Comparison of ENCODE assay signal across 1 cellular context in genomic region chr20:50308513-50309279, GRCh38.
A peak's percentile ranks its signal among the peaks of the same experiment; 100 is the strongest.
TF ChIP-seq lines count a peak whose summit lies in the region.

No MANE protein-coding gene starts in this region.

TF ChIP-seq in HepG2, 621 proteins besides CTCF, POLR2A, EP300 and RAD21 (continued from another document and continues in another):
- 0 out of 2 replicates have a peak, but pooled peaks have one; percentile 51 for TF ChIP-seq ZNF576 (CRISPR knock-in tag; IDR thresholded peaks at IDR 0.05)
- no peak for TF ChIP-seq ZBTB14 (CRISPR knock-in tag; IDR thresholded peaks at IDR 0.05)
- TF ChIP-seq SRSF4 (IDR thresholded peaks at IDR 0.05; ENCODE audit: low read depth, low read length, poor library complexity, severe bottlenecking): no peak
- no peak for TF ChIP-seq ZNF24 (IDR thresholded peaks at IDR 0.05)
- TF ChIP-seq REPIN1 (CRISPR knock-in tag; IDR thresholded peaks at IDR 0.05; ENCODE audit: borderline replicate concordance, low read depth): peak; percentile 44
- TF ChIP-seq ZNF703 (CRISPR knock-in tag; IDR thresholded peaks at IDR 0.05; ENCODE audit: borderline replicate concordance): no peak
- TF ChIP-seq FIP1L1 (IDR thresholded peaks at IDR 0.05; ENCODE audit: borderline replicate concordance, insufficient read depth, low read depth, low read length): 0 out of 2 replicates have a peak, but pooled peaks have one; percentile 24
- TF ChIP-seq ZNF180 (CRISPR knock-in tag; IDR thresholded peaks at IDR 0.05; ENCODE audit: borderline replicate concordance, low read depth): 0 out of 2 replicates have a peak, but pooled peaks have one; percentile 26
- TF ChIP-seq PHF5A (CRISPR knock-in tag; IDR thresholded peaks at IDR 0.05; ENCODE audit: low read depth, unreplicated experiment): peak; percentile 74
- TF ChIP-seq ZNF878 (CRISPR knock-in tag; IDR thresholded peaks at IDR 0.05): no peak
- no peak for TF ChIP-seq ARNT (IDR thresholded peaks at IDR 0.05)
- no peak for TF ChIP-seq KAT2B (IDR thresholded peaks at IDR 0.05; ENCODE audit: borderline replicate concordance, low read depth, low read length)
- TF ChIP-seq CHCHD3 (CRISPR knock-in tag; IDR thresholded peaks at IDR 0.05): no peak
- TF ChIP-seq HDAC1 (CRISPR knock-in tag; IDR thresholded peaks at IDR 0.05): peak; percentile 65; the same call in 1 of the 2 replicates
- peak; percentile 76 for TF ChIP-seq TBX2 (CRISPR knock-in tag; IDR thresholded peaks at IDR 0.05; ENCODE audit: borderline replicate concordance)
- TF ChIP-seq PLSCR1 (CRISPR knock-in tag; IDR thresholded peaks at IDR 0.05; ENCODE audit: borderline replicate concordance): no peak
- peak; percentile 71 for TF ChIP-seq JUND (CRISPR knock-in tag; IDR thresholded peaks at IDR 0.05)
- TF ChIP-seq MAFK (conservative IDR thresholded peaks at IDR 0.05 in 1 of 2, IDR thresholded peaks at IDR 0.05 in 1 of 2; ENCODE audit: low read length in 2 of 2): no peak
- TF ChIP-seq SMAD1 (CRISPR knock-in tag; IDR thresholded peaks at IDR 0.05; ENCODE audit: borderline replicate concordance, low read depth): peak; percentile 91; the same call in 1 of the 2 replicates
- TF ChIP-seq, protein P1, sequence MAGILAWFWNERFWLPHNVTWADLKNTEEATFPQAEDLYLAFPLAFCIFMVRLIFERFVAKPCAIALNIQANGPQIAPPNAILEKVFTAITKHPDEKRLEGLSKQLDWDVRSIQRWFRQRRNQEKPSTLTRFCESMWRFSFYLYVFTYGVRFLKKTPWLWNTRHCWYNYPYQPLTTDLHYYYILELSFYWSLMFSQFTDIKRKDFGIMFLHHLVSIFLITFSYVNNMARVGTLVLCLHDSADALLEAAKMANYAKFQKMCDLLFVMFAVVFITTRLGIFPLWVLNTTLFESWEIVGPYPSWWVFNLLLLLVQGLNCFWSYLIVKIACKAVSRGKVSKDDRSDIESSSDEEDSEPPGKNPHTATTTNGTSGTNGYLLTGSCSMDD (CRISPR knock-in tag; IDR thresholded peaks at IDR 0.05): no peak
- peak; percentile 63 for TF ChIP-seq ZNF609 (CRISPR knock-in tag; IDR thresholded peaks at IDR 0.05; ENCODE audit: borderline replicate concordance)
- peak; percentile 93 for TF ChIP-seq HIVEP1 (CRISPR knock-in tag; IDR thresholded peaks at IDR 0.05)
- TF ChIP-seq NCOR1 (IDR thresholded peaks at IDR 0.05; ENCODE audit: borderline replicate concordance, low read length): peak; percentile 30; the same call in 1 of the 2 replicates
- TF ChIP-seq ZNF629 (CRISPR knock-in tag; conservative IDR thresholded peaks at IDR 0.05): no peak; the same call in 1 of the 2 replicates
- TF ChIP-seq BCL6 (CRISPR knock-in tag; IDR thresholded peaks at IDR 0.05): peak; percentile 76
- TF ChIP-seq SKIL (CRISPR knock-in tag; IDR thresholded peaks at IDR 0.05; ENCODE audit: borderline replicate concordance): peak; percentile 80
- TF ChIP-seq ZFAT (CRISPR knock-in tag; conservative IDR thresholded peaks at IDR 0.05): no peak
- TF ChIP-seq IRX3 (CRISPR knock-in tag; IDR thresholded peaks at IDR 0.05; ENCODE audit: borderline replicate concordance, low read depth): 0 out of 2 replicates have a peak, but pooled peaks have one; percentile 53
- no peak for TF ChIP-seq PPARG (CRISPR knock-in tag; conservative IDR thresholded peaks at IDR 0.05)
- no peak for TF ChIP-seq ZNF232 (CRISPR knock-in tag; IDR thresholded peaks at IDR 0.05; ENCODE audit: borderline replicate concordance)
- no peak for TF ChIP-seq ZNF260 (CRISPR knock-in tag; IDR thresholded peaks at IDR 0.05; ENCODE audit: borderline replicate concordance, low read depth)
- peak; percentile 59; the same call in 1 of the 2 replicates for TF ChIP-seq ISL2 (CRISPR knock-in tag; IDR thresholded peaks at IDR 0.05)
- TF ChIP-seq YEATS2 (CRISPR knock-in tag; IDR thresholded peaks at IDR 0.05; ENCODE audit: borderline replicate concordance): peak; percentile 80
- TF ChIP-seq, protein P2, sequence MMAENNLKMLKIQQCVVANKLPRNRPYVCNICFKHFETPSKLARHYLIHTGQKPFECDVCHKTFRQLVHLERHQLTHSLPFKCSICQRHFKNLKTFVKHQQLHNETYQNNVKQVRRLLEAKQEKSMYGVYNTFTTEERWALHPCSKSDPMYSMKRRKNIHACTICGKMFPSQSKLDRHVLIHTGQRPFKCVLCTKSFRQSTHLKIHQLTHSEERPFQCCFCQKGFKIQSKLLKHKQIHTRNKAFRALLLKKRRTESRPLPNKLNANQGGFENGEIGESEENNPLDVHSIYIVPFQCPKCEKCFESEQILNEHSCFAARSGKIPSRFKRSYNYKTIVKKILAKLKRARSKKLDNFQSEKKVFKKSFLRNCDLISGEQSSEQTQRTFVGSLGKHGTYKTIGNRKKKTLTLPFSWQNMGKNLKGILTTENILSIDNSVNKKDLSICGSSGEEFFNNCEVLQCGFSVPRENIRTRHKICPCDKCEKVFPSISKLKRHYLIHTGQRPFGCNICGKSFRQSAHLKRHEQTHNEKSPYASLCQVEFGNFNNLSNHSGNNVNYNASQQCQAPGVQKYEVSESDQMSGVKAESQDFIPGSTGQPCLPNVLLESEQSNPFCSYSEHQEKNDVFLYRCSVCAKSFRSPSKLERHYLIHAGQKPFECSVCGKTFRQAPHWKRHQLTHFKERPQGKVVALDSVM (CRISPR knock-in tag; IDR thresholded peaks at IDR 0.05): peak; percentile 20; the same call in 1 of the 2 replicates
- TF ChIP-seq ZNF883 (CRISPR knock-in tag; IDR thresholded peaks at IDR 0.05; ENCODE audit: not compliant biosample characterization): no peak
- no peak for TF ChIP-seq ETS1 (CRISPR knock-in tag; IDR thresholded peaks at IDR 0.05)
- no peak for TF ChIP-seq NFAT5 (CRISPR knock-in tag; IDR thresholded peaks at IDR 0.05)
- no peak for TF ChIP-seq ZNF207 (IDR thresholded peaks at IDR 0.05; ENCODE audit: borderline replicate concordance)
